In genomic region chr21:38986460-38987395, GRCh38 we compare ENCODE assay signal across 12 cellular contexts.
DNase-seq lines count a peak whose midpoint lies in the region; ATAC-seq and TF ChIP-seq lines count a peak whose summit lies in the region.
"Had no signal": no experiment of that assay in that cellular context is flagged by ENCODE, and none has a peak within 500 bp of the region (broad histone marks: within the 10 kb centered on the region; RNA-seq: fewer than 3 reads in every experiment).

No MANE protein-coding gene starts in this region.

- no peak overlapping the region for H3K4me3 ChIP-seq in A673 (ENCODE audit: low read depth, low read length, poor library complexity, severe bottlenecking)
- no peak overlapping the region for H3K4me3 ChIP-seq in HEK293 (ENCODE audit: low read depth, low read length)
- no peak overlapping the region for H3K4me3 ChIP-seq in rectal smooth muscle tissue (ENCODE audit: low read length)
- H3K4me3 ChIP-seq in left lung: no peak overlapping the region

- H3K27ac ChIP-seq in A673 (ENCODE audit: low read depth, low read length, poor library complexity, severe bottlenecking): peak overlapping the region; percentile 6
- no peak overlapping the region; the same call in 1 of the 2 replicates for H3K27ac ChIP-seq in HEK293 (ENCODE audit: extremely low read depth, low read depth, low read length)
- peak overlapping the region; percentile 64 for H3K27ac ChIP-seq in rectal smooth muscle tissue (ENCODE audit: low read depth, low read length)
- H3K27ac ChIP-seq in left lung: peak overlapping the region in 1 of 2 donors; percentile 13
- H3K27ac ChIP-seq: neutrophil had no signal

- H3K4me1 Mint-ChIP-seq in brain (peaks cover 81% of the 10 kb centered on the region), T-helper 17 cell (peaks cover 5% of the 10 kb centered on the region)

- no TSS peak for BruUV-seq in A673 (replicated peaks; lab: Mats Ljungman, UMichigan)

- H3K36me3 ChIP-seq in A673 (ENCODE audit: insufficient read depth, low read length, poor library complexity, severe bottlenecking) (no peaks in the 10 kb centered on the region), HEK293 (ENCODE audit: control insufficient read depth in 2 of 2, insufficient read depth in 1 of 2, low read length in 2 of 2) (no peaks in the 10 kb centered on the region), rectal smooth muscle tissue (ENCODE audit: control insufficient read depth, insufficient read depth, low read length) (no peaks in the 10 kb centered on the region), left lung (no peaks in the 10 kb centered on the region)
- H3K36me3 ChIP-seq: neutrophil had no signal

- ATAC-seq in left lung: no peak
- ATAC-seq in T-helper 17 cell: no peak

- H3K9me3 ChIP-seq in A673 (ENCODE audit: low read depth, low read length, poor library complexity, severe bottlenecking) (no peaks in the 10 kb centered on the region), HEK293 (ENCODE audit: control insufficient read depth, insufficient read depth, low read depth, low read length) (no peaks in the 10 kb centered on the region), left lung (no peaks in the 10 kb centered on the region), T-helper 17 cell (ENCODE audit: control insufficient read depth, low read length, poor library complexity, severe bottlenecking) (no peaks in the 10 kb centered on the region)
- H3K9me3 ChIP-seq: neutrophil had no signal

- no peaks in the 10 kb centered on the region for H3K36me3 Mint-ChIP-seq in brain
- H3K36me3 Mint-ChIP-seq in T-helper 17 cell (ENCODE audit: low read depth): peaks cover 6% of the 10 kb centered on the region

- TF ChIP-seq CTCF in A673 (conservative IDR thresholded peaks at IDR 0.05; ENCODE audit: low read depth, low read length) (no peak), HEK293 (tag by site-specific recombination; IDR thresholded peaks at IDR 0.05) (no peak), brain (conservative IDR thresholded peaks at IDR 0.05) (no peak), left lung (IDR thresholded peaks at IDR 0.05) (no peak)

- H3K27me3 ChIP-seq in A673 (replicated peaks; ENCODE audit: insufficient read depth, low read depth, low read length, poor library complexity) (no peaks in the 10 kb centered on the region), rectal smooth muscle tissue (ENCODE audit: control insufficient read depth, insufficient read depth, low read length) (no peaks in the 10 kb centered on the region), left lung (peaks cover 0 to 7% of the 10 kb centered on the region in 2 donors)

- H3K4me1 ChIP-seq in A673 (ENCODE audit: insufficient read depth, low read length, poor library complexity, severe bottlenecking) (peaks cover 54% of the 10 kb centered on the region), HEK293 (ENCODE audit: control insufficient read depth, insufficient read depth, low read length) (peaks cover 36% of the 10 kb centered on the region), rectal smooth muscle tissue (ENCODE audit: control insufficient read depth, insufficient read depth, low read length) (peaks cover 48% of the 10 kb centered on the region), left lung (peaks cover 27 to 72% of the 10 kb centered on the region in 2 donors)

- H3K27ac Mint-ChIP-seq in brain (peak overlapping the region in 3 of 5 experiments; percentile 97), T-helper 17 cell (no peak overlapping the region)

- intact Hi-C loops in A673 (cut with micrococcal nuclease; ENCODE audit: unreplicated experiment): no loop called here
- intact Hi-C loops in left lung (cut with DNase I): no loop called here

- no peak overlapping the region for H3K9ac ChIP-seq in rectal smooth muscle tissue (ENCODE audit: low read length)

- H3K9me3 Mint-ChIP-seq in brain: peaks cover 0 to 9% (median 0%) of the 10 kb centered on the region in 5 experiments

- H3K4me3 Mint-ChIP-seq in brain: peak overlapping the region in 3 of 5 experiments; percentile 32 to 54 (median 42)
- no peak overlapping the region for H3K4me3 Mint-ChIP-seq in T-helper 17 cell

- POLR2A ChIA-PET in A673 (lab: Charles Lee; ENCODE audit: low non-redundant PET): interaction anchor here (0.7 kb wide), 1 partner anchor 202 kb away, joined by 5 read pairs; no protein-coding TSS in a partner anchor
- POLR2A ChIA-PET in HEK293 (lab: Yijun Ruan, JAX): no interaction called here

- CTCF ChIA-PET in A673 (lab: Charles Lee): interaction anchor here (0.7 kb wide), 1 partner anchor 211 kb away, joined by 3 read pairs; no protein-coding TSS in a partner anchor
- CTCF ChIA-PET in HEK293 (lab: Yijun Ruan, JAX): interaction anchor here (0.8 kb wide), 1 partner anchor 29 kb away, joined by 3 read pairs; no protein-coding TSS in a partner anchor

- H3K27me3 Mint-ChIP-seq in brain (no peaks in the 10 kb centered on the region), T-helper 17 cell (peaks cover 83% of the 10 kb centered on the region)

- DNase-seq in A673 (ENCODE audit: low spot score): no peak
- no peak for DNase-seq in left lung
- DNase-seq in dedifferentiated amniotic fluid mesenchymal stem cell (ENCODE audit: extremely low spot score): no peak
- no peak for DNase-seq in T-helper 17 cell
- DNase-seq: activated CD4-positive, alpha-beta T cell treated with anti-CD3 and anti-CD28 coated beads, Interleukin-2, amount 50 U/mL, for 1 hour; AML-193; central memory CD4-positive, alpha-beta T cell; foreskin melanocyte had no signal

TF ChIP-seq in HEK293, 187 proteins besides CTCF, POLR2A, EP300 and RAD21:
- no peak for TF ChIP-seq ZNF16 (tag by site-specific recombination; IDR thresholded peaks at IDR 0.05; ENCODE audit: low read depth)
- TF ChIP-seq ZBTB8A (tag by site-specific recombination; IDR thresholded peaks at IDR 0.05): no peak
- TF ChIP-seq ZBTB48 (tag by site-specific recombination; IDR thresholded peaks at IDR 0.05): 0 out of 2 replicates have a peak, but pooled peaks have one; percentile 2
- TF ChIP-seq SCRT2 (tag by site-specific recombination; IDR thresholded peaks at IDR 0.05): no peak
TF ChIP-seq in HEK293: peak in this region for 1.
